ENCODE assay signal across 2 cellular contexts in genomic region chr11:89737116-89737515, GRCh38.
TF ChIP-seq lines count a peak whose summit lies in the region.

No MANE protein-coding gene starts in this region.

TF ChIP-seq in GM23338, 12 proteins besides CTCF, POLR2A, EP300 and RAD21:
- TF ChIP-seq POLR2AphosphoS5 (IDR thresholded peaks at IDR 0.05; ENCODE audit: low read depth) (no peak), NANOG (IDR thresholded peaks at IDR 0.05; ENCODE audit: borderline replicate concordance) (no peak), EZH2phosphoT487 (IDR thresholded peaks at IDR 0.05; ENCODE audit: unreplicated experiment) (no peak), ZNF331 (CRISPR knock-in tag; IDR thresholded peaks at IDR 0.05; ENCODE audit: low read depth) (no peak), EZH2 (IDR thresholded peaks at IDR 0.05; ENCODE audit: low read depth, unreplicated experiment) (no peak), JUNB (IDR thresholded peaks at IDR 0.05; ENCODE audit: unreplicated experiment) (no peak), CREB1 (CRISPR knock-in tag; IDR thresholded peaks at IDR 0.05; ENCODE audit: low read depth) (no peak), STAT1 (IDR thresholded peaks at IDR 0.05; ENCODE audit: unreplicated experiment) (no peak), ETS1 (IDR thresholded peaks at IDR 0.05) (no peak), ZNF114 (CRISPR knock-in tag; IDR thresholded peaks at IDR 0.05) (no peak), ZNF462 (CRISPR knock-in tag; IDR thresholded peaks at IDR 0.05) (no peak), REST (IDR thresholded peaks at IDR 0.05; ENCODE audit: unreplicated experiment) (no peak)

TF ChIP-seq in H1, 55 proteins besides CTCF, POLR2A, EP300 and RAD21:
- TF ChIP-seq SAP30 (IDR thresholded peaks at IDR 0.05; ENCODE audit: insufficient read depth, insufficient replicate concordance, low read length) = no peak
- no peak for TF ChIP-seq HDAC6 (IDR thresholded peaks at IDR 0.05; ENCODE audit: low read depth, low read length)
- TF ChIP-seq RBBP5 (IDR thresholded peaks at IDR 0.05; ENCODE audit: borderline replicate concordance, low read depth, low read length) = no peak
- no peak for TF ChIP-seq BCL11A (IDR thresholded peaks at IDR 0.05; ENCODE audit: low read depth in 2 of 2, low read length in 2 of 2)
- TF ChIP-seq TAF1 (IDR thresholded peaks at IDR 0.05; ENCODE audit: low read depth, low read length) = no peak
- TF ChIP-seq EZH2 (IDR thresholded peaks at IDR 0.05; ENCODE audit: low read depth, low read length, severe bottlenecking) = no peak
- no peak for TF ChIP-seq POU5F1 (IDR thresholded peaks at IDR 0.05; ENCODE audit: low read depth, low read length)
- no peak for TF ChIP-seq TCF12 (IDR thresholded peaks at IDR 0.05; ENCODE audit: low read depth, low read length)
- no peak for TF ChIP-seq TEAD4 (IDR thresholded peaks at IDR 0.05; ENCODE audit: low read depth, low read length)
- TF ChIP-seq E2F6 (IDR thresholded peaks at IDR 0.05) = no peak
- no peak for TF ChIP-seq HDAC2 (IDR thresholded peaks at IDR 0.05; ENCODE audit: borderline replicate concordance in 1 of 2, low read depth in 2 of 2, low read length in 2 of 2)
- no peak for TF ChIP-seq SP1 (IDR thresholded peaks at IDR 0.05; ENCODE audit: low read depth, low read length)
- TF ChIP-seq SRF (IDR thresholded peaks at IDR 0.05; ENCODE audit: low read depth, low read length) = no peak
- no peak for TF ChIP-seq PHF8 (conservative IDR thresholded peaks at IDR 0.05; ENCODE audit: low read depth, low read length)
- no peak for TF ChIP-seq TBP (IDR thresholded peaks at IDR 0.05; ENCODE audit: low read depth, low read length)
- no peak for TF ChIP-seq GTF2F1 (IDR thresholded peaks at IDR 0.05; ENCODE audit: borderline replicate concordance, low read depth, low read length)
- TF ChIP-seq MAX (IDR thresholded peaks at IDR 0.05) = no peak
- no peak for TF ChIP-seq KDM5A (IDR thresholded peaks at IDR 0.05; ENCODE audit: low read length)
- no peak for TF ChIP-seq CHD1 (IDR thresholded peaks at IDR 0.05; ENCODE audit: low read depth, low read length)
